8 cellular contexts compared by ENCODE assay signal in genomic region chr15:41116116-41116871, GRCh38. TPM values are rescaled to one million over a fixed set of nuclear protein-coding genes. Genes with fewer than 3 reads are reported as not detected.
A peak's percentile ranks its signal among the peaks of the same experiment; 100 is the strongest.
DNase-seq lines count a peak whose midpoint lies in the region; ATAC-seq, FAIRE-seq and TF ChIP-seq lines count a peak whose summit lies in the region.

TSS of gene INO80 (minus strand) at chr15:41116280. CDS start at chr15:41096310, 19,970 bp downstream.

- H3K9ac ChIP-seq in astrocyte (ENCODE audit: low read length) (peak within 1 kb of the TSS; percentile 100), rectal smooth muscle tissue (ENCODE audit: low read length) (peak within 1 kb of the TSS; percentile 98)

- peak within 1 kb of the TSS; percentile 90 for H2AFZ ChIP-seq in astrocyte (ENCODE audit: low read depth, low read length)

- peak within 1 kb of the TSS; percentile 94 for H3K27ac Mint-ChIP-seq in astrocyte (ENCODE audit: unreplicated experiment)

- no peaks in the 10 kb centered on the region for H3K9me3 Mint-ChIP-seq in astrocyte (ENCODE audit: unreplicated experiment)

- no peaks in the 10 kb centered on the region for H3K36me3 Mint-ChIP-seq in astrocyte (ENCODE audit: low read depth, unreplicated experiment)

- DNase-seq in NCI-H2029 (lab: John Stamatoyannopoulos, UW) (peak; percentile 92), T-helper 22 cell (ENCODE audit: low read depth) (peak; percentile 93), astrocyte (ENCODE audit: low read depth) (peak; percentile 95), hepatic stellate cell (ENCODE audit: low spot score) (peak; percentile 94), aorta (peak; percentile 99 to 100)

- peak; percentile 48 for ATAC-seq in GM18499 (IDR thresholded peaks at IDR 0.05; ENCODE audit: insufficient read depth, unreplicated experiment)
- ATAC-seq in HG02970 (IDR thresholded peaks at IDR 0.05; ENCODE audit: low FRiP score, unreplicated experiment) = peak; percentile 68
- ATAC-seq in aorta (ENCODE audit: low FRiP score) = peak; percentile 98

- TF ChIP-seq CTCF in astrocyte (IDR thresholded peaks at IDR 0.05; ENCODE audit: insufficient read depth, low read depth, low read length) = no peak

- H3K4me3 Mint-ChIP-seq in astrocyte (ENCODE audit: unreplicated experiment) = peak within 1 kb of the TSS; percentile 90

- H3K27me3 ChIP-seq in astrocyte (ENCODE audit: insufficient read depth, low read length) (peaks cover 2% of the 10 kb centered on the region), rectal smooth muscle tissue (ENCODE audit: control insufficient read depth, insufficient read depth, low read length) (no peaks in the 10 kb centered on the region), aorta (ENCODE audit: control insufficient read depth in 1 of 2, insufficient read depth in 2 of 2, low read length in 1 of 2) (no peaks in the 10 kb centered on the region)

- FAIRE-seq in astrocyte (lab: Jason Lieb, UNC) = no peak

- peaks cover 48% of the 10 kb centered on the region for H3K79me2 ChIP-seq in astrocyte (ENCODE audit: insufficient read depth, low read length)

- H4K20me1 ChIP-seq in astrocyte (ENCODE audit: insufficient read depth, low read length) = peaks cover 19% of the 10 kb centered on the region

- H3K9me3 ChIP-seq in astrocyte (ENCODE audit: insufficient read depth, low read depth, low read length) (no peaks in the 10 kb centered on the region), aorta (ENCODE audit: control insufficient read depth, low read length) (no peaks in the 10 kb centered on the region)

- H3K4me2 ChIP-seq in astrocyte (ENCODE audit: low read length) = peak within 1 kb of the TSS; percentile 85

- intact Hi-C loops in aorta (cut with DNase I) = loop anchor here (5.0 to 10.0 kb wide), 3 partner anchors 116 to 521 kb away; partner anchors contain the start of genes CHP1 (in 1 of the 2), EXD1 (in 1 of the 2) and KNL1 (in 1 of the 2)

- H3K27ac ChIP-seq in astrocyte (ENCODE audit: low read depth, low read length) = peak within 1 kb of the TSS; percentile 100
- peak within 1 kb of the TSS; percentile 100 for H3K27ac ChIP-seq in rectal smooth muscle tissue (ENCODE audit: low read depth, low read length)
- peak within 1 kb of the TSS; percentile 87 to 94 for H3K27ac ChIP-seq in aorta (ENCODE audit: low read depth in 1 of 2, low read length in 2 of 2)

- H3K4me3 ChIP-seq in astrocyte (ENCODE audit: insufficient read depth, low read depth, low read length) (peak within 1 kb of the TSS; percentile 77), rectal smooth muscle tissue (ENCODE audit: low read length) (peak within 1 kb of the TSS; percentile 98), aorta (ENCODE audit: low read length in 2 of 2) (peak within 1 kb of the TSS; percentile 78 to 91)

- WGBS in aorta, 2 donors = 0% methylated on average over 58 to 61 of the region's 61 CpGs

- H3K36me3 ChIP-seq in astrocyte (ENCODE audit: insufficient read depth, low read length) (peaks cover 2% of the 10 kb centered on the region), rectal smooth muscle tissue (ENCODE audit: control insufficient read depth, insufficient read depth, low read length) (no peaks in the 10 kb centered on the region), aorta (ENCODE audit: control insufficient read depth in 1 of 2, insufficient read depth in 2 of 2, low read length in 1 of 2) (no peaks in the 10 kb centered on the region)

- no peaks in the 10 kb centered on the region for H3K4me1 Mint-ChIP-seq in astrocyte (ENCODE audit: low read depth, unreplicated experiment)

- H3K27me3 Mint-ChIP-seq in astrocyte (ENCODE audit: low read depth, unreplicated experiment) = no peaks in the 10 kb centered on the region

- H3K4me1 ChIP-seq in astrocyte (ENCODE audit: insufficient read depth, low read length) (peaks cover 5% of the 10 kb centered on the region), rectal smooth muscle tissue (ENCODE audit: control insufficient read depth, insufficient read depth, low read length) (no peaks in the 10 kb centered on the region), aorta (ENCODE audit: control insufficient read depth in 1 of 2, insufficient read depth in 2 of 2, low read length in 2 of 2) (no peaks in the 10 kb centered on the region)

RNA-seq across cellular contexts. Expression of gene INO80, which starts in this region (rescaled TPM):
- total RNA-seq in astrocyte (17.0 and 17.3 TPM in 2 replicates), aorta (10 to 100 TPM; 23.5 to 25.1 TPM)
- polyA plus RNA-seq in aorta = 1 to 10 TPM; 6.5 to 7.3 TPM

Comparison
In these comparisons a context has a peak if more than half of its experiments do, and no peak if none do; other contexts are left out.
1. Peak in every context shown above with its lines: DNase-seq, ATAC-seq, H3K4me3 ChIP-seq and H3K27ac ChIP-seq.
2. ATAC-seq: peak in every context shown above with its lines; median percentile 98 in aorta; 68 in HG02970; 48 in GM18499.